In genomic region chr13:31742102-31742695, GRCh38 we compare ENCODE assay signal across 8 cellular contexts. TPM values are rescaled to one million over a fixed set of nuclear protein-coding genes. Genes with fewer than 3 reads are reported as not detected.
DNase-seq lines count a peak whose midpoint lies in the region; ATAC-seq and FAIRE-seq lines count a peak whose summit lies in the region.

No MANE protein-coding gene starts in this region.

- no peak overlapping the region for H3K4me3 Mint-ChIP-seq in activated CD8-positive, alpha-beta T cell treated with anti-CD3 and anti-CD28 coated beads, Interleukin-2, amount 10 ng/mL, durations not matched to agents 7 days and 5 days

- peaks cover 2% of the 10 kb centered on the region for H3K4me1 Mint-ChIP-seq in activated CD8-positive, alpha-beta T cell treated with anti-CD3 and anti-CD28 coated beads, Interleukin-2, amount 10 ng/mL, durations not matched to agents 7 days and 5 days (ENCODE audit: low read depth)

- peaks cover 5% of the 10 kb centered on the region for H3K27me3 Mint-ChIP-seq in activated CD8-positive, alpha-beta T cell treated with anti-CD3 and anti-CD28 coated beads, Interleukin-2, amount 10 ng/mL, durations not matched to agents 7 days and 5 days (ENCODE audit: low read depth)

- H3K36me3 Mint-ChIP-seq in activated CD8-positive, alpha-beta T cell treated with anti-CD3 and anti-CD28 coated beads, Interleukin-2, amount 10 ng/mL, durations not matched to agents 7 days and 5 days (ENCODE audit: low read depth): no peaks in the 10 kb centered on the region

- POLR2A ChIA-PET in activated CD8-positive, alpha-beta T cell treated with anti-CD3 and anti-CD28 coated beads, Interleukin-2, amount 10 ng/mL, durations not matched to agents 7 days and 5 days (lab: Charles Lee): no interaction called here

- peak; percentile 93 for FAIRE-seq in endometrium (lab: Jason Lieb, UNC)

- no peak overlapping the region for H3K27ac Mint-ChIP-seq in activated CD8-positive, alpha-beta T cell treated with anti-CD3 and anti-CD28 coated beads, Interleukin-2, amount 10 ng/mL, durations not matched to agents 7 days and 5 days

- no peaks in the 10 kb centered on the region for H3K9me3 Mint-ChIP-seq in activated CD8-positive, alpha-beta T cell treated with anti-CD3 and anti-CD28 coated beads, Interleukin-2, amount 10 ng/mL, durations not matched to agents 7 days and 5 days (ENCODE audit: insufficient read depth)

- ATAC-seq in GM18861 (IDR thresholded peaks at IDR 0.05; ENCODE audit: unreplicated experiment) (peak; percentile 81), HG03108 (IDR thresholded peaks at IDR 0.05; ENCODE audit: unreplicated experiment) (peak; percentile 76)
- ATAC-seq in activated CD8-positive, alpha-beta T cell treated with anti-CD3 and anti-CD28 coated beads, Interleukin-2, amount 10 ng/mL, durations not matched to agents 7 days and 5 days: peak; percentile 87

- CTCF ChIA-PET in activated CD8-positive, alpha-beta T cell treated with anti-CD3 and anti-CD28 coated beads, Interleukin-2, amount 10 ng/mL, durations not matched to agents 7 days and 5 days (lab: Charles Lee): interaction anchor here (0.8 to 2.0 kb wide), 4 partner anchors 311 to 506 kb away, joined by 4 to 8 read pairs (median 6); no protein-coding TSS in a partner anchor

- DNase-seq in AG20443 (ENCODE audit: low spot score) (peak; percentile 77), NCI-H524 treated with DMSO at 0.1 percent for 48 hours (lab: John Stamatoyannopoulos, UW) (peak; percentile 27), mucosa of gallbladder (ENCODE audit: low spot score) (peak; percentile 58)
- peak; percentile 76 for DNase-seq in activated CD8-positive, alpha-beta T cell treated with anti-CD3 and anti-CD28 coated beads, Interleukin-2, amount 10 ng/mL, durations not matched to agents 7 days and 5 days
- DNase-seq in stimulated activated CD8-positive, alpha-beta memory T cell treated with anti-CD3 and anti-CD28 coated beads, Interleukin-4, amount 100 ng/mL, for 4 hours (ENCODE audit: low read depth in 2 of 2, low spot score in 1 of 2): peak; percentile 29 to 42

RNA-seq across cellular contexts. Expression of gene RXFP2, which starts 2.9 kb away (rescaled TPM):
- total RNA-seq in activated CD8-positive, alpha-beta T cell treated with anti-CD3 and anti-CD28 coated beads, Interleukin-2, amount 10 ng/mL, durations not matched to agents 7 days and 5 days: not detected
- not detected for total RNA-seq in mucosa of gallbladder

Comparison
In these comparisons a context has a peak if more than half of its experiments do, and no peak if none do; other contexts are left out.
1. Peak in every context shown above with its lines: DNase-seq and ATAC-seq.
2. DNase-seq: peak in every context shown above with its lines; median percentile 77 in AG20443; 76 in activated CD8-positive, alpha-beta T cell treated with anti-CD3 and anti-CD28 coated beads, Interleukin-2, amount 10 ng/mL, durations not matched to agents 7 days and 5 days; 58 in mucosa of gallbladder; 36 in stimulated activated CD8-positive, alpha-beta memory T cell treated with anti-CD3 and anti-CD28 coated beads, Interleukin-4, amount 100 ng/mL, for 4 hours; 27 in NCI-H524 treated with DMSO at 0.1 percent for 48 hours.